In the genomic region with DNA sequence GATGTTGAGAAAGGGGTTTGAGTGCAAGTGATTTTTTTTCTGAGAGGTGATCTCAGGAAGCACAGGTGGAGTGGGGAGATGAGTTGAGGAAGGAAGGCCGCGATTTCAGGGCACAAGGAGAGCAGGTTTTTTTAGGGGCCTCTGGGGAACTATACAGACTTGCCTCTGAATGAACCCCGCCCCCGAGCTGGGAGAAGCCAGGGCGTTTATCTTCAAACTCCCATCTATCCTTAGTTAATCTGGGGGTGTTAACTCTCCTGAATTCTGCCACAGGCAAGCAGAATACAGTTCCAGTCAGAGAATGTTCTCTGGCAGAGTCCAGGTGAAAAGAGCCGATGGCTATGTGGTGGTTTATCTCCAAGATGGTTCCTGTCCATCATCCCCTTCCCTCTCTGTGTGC, we compare ENCODE assay signal across 2 cellular contexts.
"Had no signal": no experiment of that assay in that cellular context is flagged by ENCODE, and none has a peak within 500 bp of the region (broad histone marks: within the 10 kb centered on the region; RNA-seq: fewer than 3 reads in every experiment).

No MANE protein-coding gene starts in this region.

- DNase-seq: GDM1, GF-D8 had no signal
